2 cellular contexts compared by ENCODE assay signal in the genomic region with DNA sequence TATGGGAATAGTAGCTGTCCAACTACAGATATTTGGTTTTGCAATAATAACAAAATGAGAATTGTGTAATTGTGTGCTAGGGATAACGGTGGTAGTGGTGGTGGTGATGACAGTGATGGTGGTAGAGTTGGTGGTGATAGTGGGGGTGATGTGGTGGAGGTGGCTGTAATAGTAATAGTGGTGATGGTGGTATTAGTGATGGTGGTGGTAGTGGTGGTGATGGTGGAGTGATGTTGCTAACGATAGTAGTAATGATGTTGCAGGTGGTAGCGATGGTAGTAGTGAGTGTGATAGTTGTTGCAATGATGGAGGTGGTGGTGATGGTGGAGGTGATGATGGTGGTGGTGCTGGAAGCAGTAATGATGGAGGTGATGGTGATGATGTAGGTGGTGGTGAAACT.
TF ChIP-seq lines count a peak whose summit lies in the region.

No MANE protein-coding gene starts in this region.

TF ChIP-seq in HepG2, 621 proteins besides CTCF, POLR2A, EP300 and RAD21:
- 0 out of 2 replicates have a peak, but pooled peaks have one; percentile 66 for TF ChIP-seq NONO (IDR thresholded peaks at IDR 0.05)
- TF ChIP-seq NONO (CRISPR knock-in tag; conservative IDR thresholded peaks at IDR 0.05) = no peak
- TF ChIP-seq RBM22 (optimal IDR thresholded peaks at IDR 0.05; ENCODE audit: low read length) = peak; percentile 34
- TF ChIP-seq ZNF605 (CRISPR knock-in tag; IDR thresholded peaks at IDR 0.05) = no peak
- no peak for TF ChIP-seq ZNF264 (CRISPR knock-in tag; IDR thresholded peaks at IDR 0.05)
- no peak for TF ChIP-seq ELF3 (CRISPR knock-in tag; IDR thresholded peaks at IDR 0.05)
- peak; percentile 18; the same call in 1 of the 2 replicates for TF ChIP-seq CREB1 (IDR thresholded peaks at IDR 0.05)
- TF ChIP-seq CREB1 (CRISPR knock-in tag; IDR thresholded peaks at IDR 0.05) = no peak

TF ChIP-seq in H1, 55 proteins besides CTCF, POLR2A, EP300 and RAD21:
- TF ChIP-seq RXRA (IDR thresholded peaks at IDR 0.05; ENCODE audit: insufficient read depth, low read depth, low read length) = no peak
- no peak for TF ChIP-seq PHF8 (conservative IDR thresholded peaks at IDR 0.05; ENCODE audit: low read depth, low read length)
- TF ChIP-seq CTBP2 (IDR thresholded peaks at IDR 0.05; ENCODE audit: borderline replicate concordance, insufficient read depth, insufficient read length, low read length) = no peak
- TF ChIP-seq TEAD4 (IDR thresholded peaks at IDR 0.05; ENCODE audit: low read depth, low read length) = no peak
- no peak for TF ChIP-seq HDAC2 (IDR thresholded peaks at IDR 0.05; ENCODE audit: borderline replicate concordance in 1 of 2, low read depth in 2 of 2, low read length in 2 of 2)
- TF ChIP-seq POU5F1 (IDR thresholded peaks at IDR 0.05; ENCODE audit: low read depth, low read length) = no peak
- TF ChIP-seq, protein P1, sequence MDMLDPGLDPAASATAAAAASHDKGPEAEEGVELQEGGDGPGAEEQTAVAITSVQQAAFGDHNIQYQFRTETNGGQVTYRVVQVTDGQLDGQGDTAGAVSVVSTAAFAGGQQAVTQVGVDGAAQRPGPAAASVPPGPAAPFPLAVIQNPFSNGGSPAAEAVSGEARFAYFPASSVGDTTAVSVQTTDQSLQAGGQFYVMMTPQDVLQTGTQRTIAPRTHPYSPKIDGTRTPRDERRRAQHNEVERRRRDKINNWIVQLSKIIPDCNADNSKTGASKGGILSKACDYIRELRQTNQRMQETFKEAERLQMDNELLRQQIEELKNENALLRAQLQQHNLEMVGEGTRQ (IDR thresholded peaks at IDR 0.05; ENCODE audit: low read length) = no peak
- TF ChIP-seq CBX5 (IDR thresholded peaks at IDR 0.05; ENCODE audit: low read depth, low read length) = no peak
- no peak for TF ChIP-seq SP4 (IDR thresholded peaks at IDR 0.05; ENCODE audit: low read length)
- TF ChIP-seq SP2 (IDR thresholded peaks at IDR 0.05; ENCODE audit: low read length) = no peak
- TF ChIP-seq TAF1 (IDR thresholded peaks at IDR 0.05; ENCODE audit: low read depth, low read length) = no peak
- TF ChIP-seq EGR1 (IDR thresholded peaks at IDR 0.05; ENCODE audit: borderline replicate concordance, low read depth, low read length) = no peak
- no peak for TF ChIP-seq SAP30 (IDR thresholded peaks at IDR 0.05; ENCODE audit: insufficient read depth, insufficient replicate concordance, low read length)
- TF ChIP-seq NANOG (IDR thresholded peaks at IDR 0.05; ENCODE audit: insufficient read depth, low read depth, low read length, poor library complexity, severe bottlenecking) = no peak
- no peak for TF ChIP-seq HDAC6 (IDR thresholded peaks at IDR 0.05; ENCODE audit: low read depth, low read length)
- TF ChIP-seq SP1 (IDR thresholded peaks at IDR 0.05; ENCODE audit: low read depth, low read length) = no peak
- TF ChIP-seq ASH2L (IDR thresholded peaks at IDR 0.05; ENCODE audit: low read length) = no peak
TF ChIP-seq in H1: peak in this region for 0.
